8 cellular contexts compared by ENCODE assay signal in the genomic region with DNA sequence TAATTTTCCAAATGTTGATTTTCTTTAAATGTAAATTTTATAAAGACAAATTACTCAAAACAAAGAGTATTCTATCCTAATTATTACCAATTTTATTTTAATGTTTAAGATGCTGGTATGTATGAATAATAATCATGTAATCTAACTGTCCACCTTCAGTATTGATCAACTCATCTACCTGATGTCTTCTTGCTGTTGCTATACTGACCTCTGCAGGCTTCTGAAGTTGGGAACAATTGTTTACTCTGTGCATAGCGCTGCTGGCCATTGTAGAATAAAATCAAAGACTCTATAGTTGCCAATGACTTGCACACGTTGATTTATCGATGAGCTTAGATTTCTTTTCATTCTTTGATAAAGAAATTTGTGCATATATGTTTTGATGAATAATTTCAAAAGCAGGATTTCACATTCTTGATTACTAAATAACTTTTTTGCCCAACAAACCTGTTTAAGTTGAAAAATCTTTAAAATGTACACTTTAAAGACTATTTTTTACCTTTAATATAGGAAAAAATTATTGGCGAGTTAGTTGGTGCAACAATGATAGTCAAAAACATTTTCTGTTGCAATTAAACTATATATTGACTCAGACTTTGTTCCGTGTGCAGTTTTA.
DNase-seq lines count a peak whose midpoint lies in the region; ATAC-seq and TF ChIP-seq lines count a peak whose summit lies in the region.
"Had no signal": no experiment of that assay in that cellular context is flagged by ENCODE, and none has a peak within 500 bp of the region (broad histone marks: within the 10 kb centered on the region; RNA-seq: fewer than 3 reads in every experiment).

No MANE protein-coding gene starts in this region.

- no CpG with 5 or more reads among the region's 5 CpGs for WGBS in neuronal stem cell (ENCODE audit: extremely low coverage in 2 of 2, insufficient read length in 2 of 2, insufficient replicate concordance in 1 of 2), 2 donors

- intact Hi-C loops in dorsolateral prefrontal cortex (cut with DNase I): no loop called here

- H3K18ac ChIP-seq in neuronal stem cell (ENCODE audit: low read length): no peak overlapping the region

- no peaks in the 10 kb centered on the region for H3K36me3 ChIP-seq in neuronal stem cell (replicated peaks in 1 of 2; ENCODE audit: control insufficient read depth in 2 of 2, insufficient read depth in 2 of 2, low read length in 2 of 2)

- TF ChIP-seq CTCF in GM12872 (IDR thresholded peaks at IDR 0.05; ENCODE audit: insufficient read depth, low read depth, low read length) (0 out of 3 replicates have a peak, but pooled peaks have one; percentile 20), NB4 (IDR thresholded peaks at IDR 0.05; ENCODE audit: low read depth, low read length) (peak; percentile 34), brain (conservative IDR thresholded peaks at IDR 0.05) (peak; percentile 42 to 65), osteocyte (IDR thresholded peaks at IDR 0.05) (peak; percentile 55), dorsolateral prefrontal cortex (IDR thresholded peaks at IDR 0.05 in 54 of 56, conservative IDR thresholded peaks at IDR 0.05 in 2 of 56; ENCODE audit: low read depth in 1 of 56, partially characterized antibody in 56 of 56) (peak in 25 of 56 donors; percentile 5 to 51 (median 28))

- H3K9me3 Mint-ChIP-seq in brain (peaks cover 0 to 2% (median 0%) of the 10 kb centered on the region in 5 experiments), osteocyte (ENCODE audit: unreplicated experiment) (no peaks in the 10 kb centered on the region)
- H3K9me3 Mint-ChIP-seq in natural killer cell treated with Interleukin-12 subunit alpha and Interleukin-12 subunit beta and Interleukin-15 and Interleukin-18, amount 100 ng/mL, for 72 hours: no peaks in the 10 kb centered on the region
- H3K9me3 Mint-ChIP-seq: activated naive CD8-positive, alpha-beta T cell treated with anti-CD3 and anti-CD28 coated beads, Interleukin-2, amount 10 ng/mL, durations not matched to agents 7 days and 5 days had no signal

- no peak overlapping the region for H4K91ac ChIP-seq in neuronal stem cell (ENCODE audit: low read depth, low read length, poor library complexity)

- no peak overlapping the region for H2BK15ac ChIP-seq in neuronal stem cell (ENCODE audit: low read length)

- no peak overlapping the region for H2BK12ac ChIP-seq in neuronal stem cell (ENCODE audit: low read length)

- no peaks in the 10 kb centered on the region for H3K9me3 ChIP-seq in neuronal stem cell (replicated peaks in 1 of 2; ENCODE audit: control insufficient read depth in 2 of 2, insufficient read depth in 1 of 2, low read depth in 1 of 2, low read length in 2 of 2)

- no peak overlapping the region for H3K4ac ChIP-seq in neuronal stem cell (ENCODE audit: low read length)

- H2AK5ac ChIP-seq in neuronal stem cell (ENCODE audit: low read depth, low read length): no peak overlapping the region

- no peak overlapping the region for H2BK120ac ChIP-seq in neuronal stem cell (ENCODE audit: low read depth, low read length)

- H3K4me3 ChIP-seq in NB4 (ENCODE audit: low read depth, low read length) (no peak overlapping the region), neuronal stem cell (ENCODE audit: low read length in 2 of 2) (no peak overlapping the region), dorsolateral prefrontal cortex (no peak overlapping the region)

- H3K9ac ChIP-seq in neuronal stem cell (ENCODE audit: low read depth, low read length, poor library complexity): no peak overlapping the region

- H3K27me3 ChIP-seq in neuronal stem cell (ENCODE audit: control insufficient read depth in 3 of 3, insufficient read depth in 3 of 3, low read depth in 1 of 3, low read length in 3 of 3) (no peaks in the 10 kb centered on the region), dorsolateral prefrontal cortex (no peaks in the 10 kb centered on the region)

- ATAC-seq in natural killer cell treated with Interleukin-12 subunit alpha and Interleukin-12 subunit beta and Interleukin-15 and Interleukin-18, amount 100 ng/mL, for 72 hours: no peak

- no peak overlapping the region for H3K27ac Mint-ChIP-seq in brain
- no peak overlapping the region for H3K27ac Mint-ChIP-seq in osteocyte (ENCODE audit: unreplicated experiment)
- no peak overlapping the region for H3K27ac Mint-ChIP-seq in natural killer cell treated with Interleukin-12 subunit alpha and Interleukin-12 subunit beta and Interleukin-15 and Interleukin-18, amount 100 ng/mL, for 72 hours
- H3K27ac Mint-ChIP-seq: activated naive CD8-positive, alpha-beta T cell treated with anti-CD3 and anti-CD28 coated beads, Interleukin-2, amount 10 ng/mL, durations not matched to agents 7 days and 5 days had no signal

- H3K27me3 Mint-ChIP-seq in brain (no peaks in the 10 kb centered on the region), osteocyte (ENCODE audit: unreplicated experiment) (no peaks in the 10 kb centered on the region)
- H3K27me3 Mint-ChIP-seq in natural killer cell treated with Interleukin-12 subunit alpha and Interleukin-12 subunit beta and Interleukin-15 and Interleukin-18, amount 100 ng/mL, for 72 hours: peaks cover 0 to 7% of the 10 kb centered on the region in 2 donors
- H3K27me3 Mint-ChIP-seq: activated naive CD8-positive, alpha-beta T cell treated with anti-CD3 and anti-CD28 coated beads, Interleukin-2, amount 10 ng/mL, durations not matched to agents 7 days and 5 days had no signal

- H2AFZ ChIP-seq in neuronal stem cell (ENCODE audit: low read length): no peak overlapping the region

- no peaks in the 10 kb centered on the region for H3K79me1 ChIP-seq in neuronal stem cell (ENCODE audit: low read depth, low read length)

- H3K36me3 Mint-ChIP-seq in brain (no peaks in the 10 kb centered on the region), osteocyte (ENCODE audit: unreplicated experiment) (no peaks in the 10 kb centered on the region)
- H3K36me3 Mint-ChIP-seq in natural killer cell treated with Interleukin-12 subunit alpha and Interleukin-12 subunit beta and Interleukin-15 and Interleukin-18, amount 100 ng/mL, for 72 hours: no peaks in the 10 kb centered on the region
- H3K36me3 Mint-ChIP-seq: activated naive CD8-positive, alpha-beta T cell treated with anti-CD3 and anti-CD28 coated beads, Interleukin-2, amount 10 ng/mL, durations not matched to agents 7 days and 5 days had no signal

- H3K4me1 Mint-ChIP-seq in brain: no peaks in the 10 kb centered on the region
- H3K4me1 Mint-ChIP-seq in osteocyte (ENCODE audit: unreplicated experiment): peaks cover 5% of the 10 kb centered on the region
- H3K4me1 Mint-ChIP-seq in natural killer cell treated with Interleukin-12 subunit alpha and Interleukin-12 subunit beta and Interleukin-15 and Interleukin-18, amount 100 ng/mL, for 72 hours (ENCODE audit: low read depth in 2 of 2): no peaks in the 10 kb centered on the region
- H3K4me1 Mint-ChIP-seq: activated naive CD8-positive, alpha-beta T cell treated with anti-CD3 and anti-CD28 coated beads, Interleukin-2, amount 10 ng/mL, durations not matched to agents 7 days and 5 days had no signal

- H2BK5ac ChIP-seq in neuronal stem cell (ENCODE audit: low read length): no peak overlapping the region

- H3K4me1 ChIP-seq in neuronal stem cell (ENCODE audit: control insufficient read depth in 2 of 2, insufficient read depth in 1 of 2, low read depth in 1 of 2, low read length in 2 of 2): no peaks in the 10 kb centered on the region

- no peak overlapping the region for H3K4me2 ChIP-seq in neuronal stem cell (ENCODE audit: insufficient read depth, low read length, poor library complexity, severe bottlenecking)

- no peak overlapping the region for H3K23ac ChIP-seq in neuronal stem cell (ENCODE audit: low read depth, low read length, poor library complexity)

- TF ChIP-seq POLR2A in NB4 (IDR thresholded peaks at IDR 0.05; ENCODE audit: extremely low read depth, insufficient read length): no peak

- H3K14ac ChIP-seq in neuronal stem cell (ENCODE audit: low read length): no peak overlapping the region

- H3K27ac ChIP-seq in neuronal stem cell (replicated peaks; ENCODE audit: low read length) (no peak overlapping the region), dorsolateral prefrontal cortex (no peak overlapping the region)

- no peak overlapping the region for H4K8ac ChIP-seq in neuronal stem cell (ENCODE audit: low read depth, low read length)

- DNase-seq in NB4 (ENCODE audit: low read depth) (peak; percentile 15), osteocyte (ENCODE audit: extremely low spot score, unreplicated experiment) (no peak), neuronal stem cell (ENCODE audit: low spot score) (no peak), dorsolateral prefrontal cortex (no peak)
- DNase-seq in natural killer cell treated with Interleukin-12 subunit alpha and Interleukin-12 subunit beta and Interleukin-15 and Interleukin-18, amount 100 ng/mL, for 72 hours (ENCODE audit: low spot score): no peak
- DNase-seq: activated naive CD8-positive, alpha-beta T cell treated with anti-CD3 and anti-CD28 coated beads, Interleukin-2, amount 10 ng/mL, durations not matched to agents 7 days and 5 days had no signal

- H3K4me3 Mint-ChIP-seq in brain (no peak overlapping the region), osteocyte (ENCODE audit: unreplicated experiment) (no peak overlapping the region)
- no peak overlapping the region for H3K4me3 Mint-ChIP-seq in natural killer cell treated with Interleukin-12 subunit alpha and Interleukin-12 subunit beta and Interleukin-15 and Interleukin-18, amount 100 ng/mL, for 72 hours
- H3K4me3 Mint-ChIP-seq: activated naive CD8-positive, alpha-beta T cell treated with anti-CD3 and anti-CD28 coated beads, Interleukin-2, amount 10 ng/mL, durations not matched to agents 7 days and 5 days had no signal
